13 cellular contexts compared by ENCODE assay signal in the genomic region with DNA sequence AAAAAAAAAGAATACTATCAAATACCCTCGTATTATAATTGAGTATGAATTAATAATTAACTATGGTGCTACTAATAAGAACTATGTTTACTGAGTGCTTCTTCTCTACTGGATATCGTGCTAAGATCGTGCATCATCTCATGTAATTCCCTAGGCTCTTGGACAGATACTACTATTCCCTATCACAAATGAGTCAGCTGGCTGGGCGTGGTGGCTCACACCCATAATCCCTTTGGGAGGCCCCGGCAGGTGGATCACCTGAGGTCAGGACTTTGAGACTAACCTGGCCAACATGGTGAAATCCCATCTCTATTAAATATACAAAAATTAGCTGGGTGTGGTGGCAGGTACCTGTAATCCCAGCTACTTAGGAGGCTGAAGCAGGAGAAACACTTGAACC. TPM values are rescaled to one million over a fixed set of nuclear protein-coding genes. Genes with fewer than 3 reads are reported as not detected.
"Had no signal": no experiment of that assay in that cellular context is flagged by ENCODE, and none has a peak within 500 bp of the region (broad histone marks: within the 10 kb centered on the region; RNA-seq: fewer than 3 reads in every experiment).

No MANE protein-coding gene starts in this region.

RNA-seq across cellular contexts. Expression of gene CELA3B, which starts 9.1 kb away (rescaled TPM):
- total RNA-seq: activated B cell treated with CpG ODN at 0.5 μM for 24 hours; activated CD4-positive, alpha-beta memory T cell treated with anti-CD3 and anti-CD28 coated beads for 36 hours; activated CD4-positive, alpha-beta memory T cell treated with anti-CD3 and anti-CD28 coated beads, Interleukin-2, amount 10 ng/mL, durations not matched to agents 7 days and 5 days; activated CD4-positive, alpha-beta T cell treated with anti-CD3 and anti-CD28 coated beads for 36 hours; activated CD4-positive, alpha-beta T cell treated with anti-CD3 and anti-CD28 coated beads, Interleukin-2, amount 10 ng/mL, durations not matched to agents 24 days and 14 days; activated CD4-positive, alpha-beta T cell treated with anti-CD3 and anti-CD28 coated beads, Interleukin-2, amount 10 ng/mL, durations not matched to agents 7 days and 5 days; activated CD8-positive, alpha-beta memory T cell treated with anti-CD3 and anti-CD28 coated beads for 36 hours; activated CD8-positive, alpha-beta memory T cell treated with anti-CD3 and anti-CD28 coated beads, Interleukin-2, amount 10 ng/mL, durations not matched to agents 7 days and 5 days; activated CD8-positive, alpha-beta T cell treated with anti-CD3 and anti-CD28 coated beads for 36 hours; activated CD8-positive, alpha-beta T cell treated with anti-CD3 and anti-CD28 coated beads, Interleukin-2, amount 10 ng/mL, durations not matched to agents 7 days and 5 days; T-helper 1 cell treated with Interleukin-12 subunit alpha and Interleukin-12 subunit beta and Interleukin-4 antibody, amounts not matched to agents 30 ng/mL and 1 ng/mL, for 36 hours; T-helper 17 cell; T-helper 2 cell treated with Interferon-gamma antibody and Interleukin-4, amounts not matched to agents 100 ng/mL and 5 ng/mL, for 36 hours had no signal

RNA-seq across cellular contexts. Expression of gene CELA3A, which starts 15.6 kb away (rescaled TPM):
- total RNA-seq: activated B cell treated with CpG ODN at 0.5 μM for 24 hours; activated CD4-positive, alpha-beta memory T cell treated with anti-CD3 and anti-CD28 coated beads for 36 hours; activated CD4-positive, alpha-beta memory T cell treated with anti-CD3 and anti-CD28 coated beads, Interleukin-2, amount 10 ng/mL, durations not matched to agents 7 days and 5 days; activated CD4-positive, alpha-beta T cell treated with anti-CD3 and anti-CD28 coated beads for 36 hours; activated CD4-positive, alpha-beta T cell treated with anti-CD3 and anti-CD28 coated beads, Interleukin-2, amount 10 ng/mL, durations not matched to agents 24 days and 14 days; activated CD4-positive, alpha-beta T cell treated with anti-CD3 and anti-CD28 coated beads, Interleukin-2, amount 10 ng/mL, durations not matched to agents 7 days and 5 days; activated CD8-positive, alpha-beta memory T cell treated with anti-CD3 and anti-CD28 coated beads for 36 hours; activated CD8-positive, alpha-beta memory T cell treated with anti-CD3 and anti-CD28 coated beads, Interleukin-2, amount 10 ng/mL, durations not matched to agents 7 days and 5 days; activated CD8-positive, alpha-beta T cell treated with anti-CD3 and anti-CD28 coated beads for 36 hours; activated CD8-positive, alpha-beta T cell treated with anti-CD3 and anti-CD28 coated beads, Interleukin-2, amount 10 ng/mL, durations not matched to agents 7 days and 5 days; T-helper 1 cell treated with Interleukin-12 subunit alpha and Interleukin-12 subunit beta and Interleukin-4 antibody, amounts not matched to agents 30 ng/mL and 1 ng/mL, for 36 hours; T-helper 17 cell; T-helper 2 cell treated with Interferon-gamma antibody and Interleukin-4, amounts not matched to agents 100 ng/mL and 5 ng/mL, for 36 hours had no signal
